10 cellular contexts compared by ENCODE assay signal in genomic region chr1:153881764-153882163, GRCh38. TPM values are rescaled to one million over a fixed set of nuclear protein-coding genes. Genes with fewer than 3 reads are reported as not detected.
DNase-seq lines count a peak whose midpoint lies in the region; ATAC-seq and TF ChIP-seq lines count a peak whose summit lies in the region.
"Had no signal": no experiment of that assay in that cellular context is flagged by ENCODE, and none has a peak within 500 bp of the region (broad histone marks: within the 10 kb centered on the region; RNA-seq: fewer than 3 reads in every experiment).

No MANE protein-coding gene starts in this region.

- no peaks in the 10 kb centered on the region for H3K23me2 ChIP-seq in H9 (ENCODE audit: insufficient read length, low read depth, low read length, poor library complexity, severe bottlenecking)

- H3K36me3 Mint-ChIP-seq in H9 (ENCODE audit: insufficient read depth in 1 of 3, low read depth in 3 of 3) = peaks cover 1 to 5% (median 2%) of the 10 kb centered on the region in 3 experiments; a peak in 3 of 7 replicates

- H4K91ac ChIP-seq in mesenchymal stem cell (ENCODE audit: low read length) (no peak overlapping the region), H9 (ENCODE audit: insufficient read length, low read depth, low read length) (no peak overlapping the region)

- H3K14ac ChIP-seq in mesenchymal stem cell (ENCODE audit: low read length in 2 of 2) (no peak overlapping the region), H9 (ENCODE audit: insufficient read depth, low read length) (no peak overlapping the region)

- no peaks in the 10 kb centered on the region for H3K9me3 ChIP-seq in BE2C
- no peaks in the 10 kb centered on the region for H3K9me3 ChIP-seq in ascending aorta
- no peaks in the 10 kb centered on the region for H3K9me3 ChIP-seq in mesenchymal stem cell (ENCODE audit: control insufficient read depth, low read length)
- no peaks in the 10 kb centered on the region for H3K9me3 ChIP-seq in gastroesophageal sphincter
- H3K9me3 ChIP-seq in H9 (ENCODE audit: control insufficient read depth, low read depth, low read length) = no peaks in the 10 kb centered on the region

- H3K18ac ChIP-seq in mesenchymal stem cell (ENCODE audit: low read depth in 1 of 2, low read length in 2 of 2) = no peak overlapping the region
- H3K18ac ChIP-seq in H9 (ENCODE audit: insufficient read length, low read depth, low read length) = no peak overlapping the region

- intact Hi-C loops in ascending aorta (cut with DNase I) = no loop called here

- peaks cover 2% of the 10 kb centered on the region; the same call in 1 of the 2 replicates for H3K36me3 ChIP-seq in BE2C
- H3K36me3 ChIP-seq in ascending aorta = no peaks in the 10 kb centered on the region
- H3K36me3 ChIP-seq in mesenchymal stem cell (ENCODE audit: control insufficient read depth in 1 of 2, insufficient read depth in 2 of 2, low read depth in 1 of 2, low read length in 2 of 2) = peaks cover 0 to 4% of the 10 kb centered on the region in 2 experiments
- H3K36me3 ChIP-seq in gastroesophageal sphincter = no peaks in the 10 kb centered on the region

- no peak for TF ChIP-seq EP300 in gastroesophageal sphincter (IDR thresholded peaks at IDR 0.05)

- peaks cover 17% of the 10 kb centered on the region for H3K4me1 ChIP-seq in BE2C
- H3K4me1 ChIP-seq in ascending aorta = peaks cover 12 to 14% of the 10 kb centered on the region in 2 donors
- H3K4me1 ChIP-seq in mesenchymal stem cell (ENCODE audit: control insufficient read depth, insufficient read depth, low read depth, low read length) = peaks cover 9% of the 10 kb centered on the region
- peaks cover 0 to 52% (median 20%) of the 10 kb centered on the region in 3 donors for H3K4me1 ChIP-seq in gastroesophageal sphincter
- H3K4me1 ChIP-seq in H9 (ENCODE audit: insufficient read depth, low read length) = no peaks in the 10 kb centered on the region

- peak overlapping the region in 1 of 2 experiments; percentile 96 for H3K23ac ChIP-seq in mesenchymal stem cell (ENCODE audit: low read length in 2 of 2)
- no peak overlapping the region for H3K23ac ChIP-seq in H9 (ENCODE audit: insufficient read length, low read depth, low read length)

- no peaks in the 10 kb centered on the region for H3K27me3 Mint-ChIP-seq in H9 (ENCODE audit: low read depth)

- peaks cover 3% of the 10 kb centered on the region; the same call in 1 of the 2 replicates for H3K79me2 ChIP-seq in H9 (ENCODE audit: insufficient read depth, low read length)

- H3K4me3 ChIP-seq in BE2C (ENCODE audit: low read depth, low read length) (peak overlapping the region; percentile 60), ascending aorta (peak overlapping the region in 1 of 2 donors; percentile 22), mesenchymal stem cell (ENCODE audit: insufficient read depth in 1 of 2, low read depth in 1 of 2, low read length in 2 of 2) (peak overlapping the region in 1 of 2 experiments; percentile 75), gastroesophageal sphincter (peak overlapping the region in 1 of 2 donors; percentile 5)

- H3K4ac ChIP-seq in mesenchymal stem cell (ENCODE audit: low read depth in 1 of 2, low read length in 2 of 2) (peak overlapping the region in 1 of 2 experiments; percentile 75), H9 (ENCODE audit: low read depth, low read length) (no peak overlapping the region)

- H3K4me1 Mint-ChIP-seq in H9 = peaks cover 0 to 3% of the 10 kb centered on the region in 2 experiments; a peak in 3 of 4 replicates

- peak overlapping the region; percentile 0 to 28 for H3K27ac ChIP-seq in ascending aorta
- no peak overlapping the region for H3K27ac ChIP-seq in mesenchymal stem cell (ENCODE audit: low read length, poor library complexity, severe bottlenecking)
- peak overlapping the region in 2 of 4 donors; percentile 35 to 53 for H3K27ac ChIP-seq in gastroesophageal sphincter
- H3K27ac ChIP-seq in H9 (ENCODE audit: insufficient read length, low read depth, low read length) = no peak overlapping the region
- H3K27ac ChIP-seq: HL-60 had no signal

- H2BK5ac ChIP-seq in mesenchymal stem cell (ENCODE audit: low read depth, low read length, poor library complexity, severe bottlenecking) (no peak overlapping the region), H9 (ENCODE audit: insufficient read length, low read length) (no peak overlapping the region)

- 82% methylated on average over 6 of the region's 9 CpGs for WGBS in mesenchymal stem cell
- 0 to 5% methylated on average over 6 to 9 of the region's 9 CpGs for WGBS in gastroesophageal sphincter (ENCODE audit: low coverage in 1 of 2), 2 donors
- 100% methylated on average over 2 of the region's 9 CpGs for WGBS in H9 (ENCODE audit: extremely low coverage, insufficient read length, low lambda C conversion rate)

- H2AK5ac ChIP-seq in mesenchymal stem cell (ENCODE audit: low read length, severe bottlenecking) (no peak overlapping the region), H9 (ENCODE audit: insufficient read length, low read length) (no peak overlapping the region)

- H3K27ac Mint-ChIP-seq in H9 = no peak overlapping the region

- peak overlapping the region in 1 of 2 experiments; percentile 66 for H2BK12ac ChIP-seq in mesenchymal stem cell (ENCODE audit: low read length in 2 of 2)
- no peak overlapping the region for H2BK12ac ChIP-seq in H9 (ENCODE audit: insufficient read length, low read depth, low read length)

- no peak overlapping the region for H3K4me3 Mint-ChIP-seq in H9

- H2BK15ac ChIP-seq in mesenchymal stem cell (ENCODE audit: low read depth, poor library complexity, severe bottlenecking) (peak overlapping the region; percentile 69), H9 (ENCODE audit: low read depth, low read length) (no peak overlapping the region)

- H2BK20ac ChIP-seq in H9 (ENCODE audit: low read depth, low read length, poor library complexity, severe bottlenecking) = no peak overlapping the region

- TF ChIP-seq CTCF in BE2C (IDR thresholded peaks at IDR 0.05; ENCODE audit: low read depth, low read length) (no peak), ascending aorta (IDR thresholded peaks at IDR 0.05) (no peak), gastroesophageal sphincter (IDR thresholded peaks at IDR 0.05) (no peak), H9 (conservative IDR thresholded peaks at IDR 0.05) (no peak)

- H2BK120ac ChIP-seq in mesenchymal stem cell (ENCODE audit: low read depth, low read length) = no peak overlapping the region
- no peak overlapping the region for H2BK120ac ChIP-seq in H9 (ENCODE audit: low read depth, low read length, poor library complexity, severe bottlenecking)

- H4K20me1 ChIP-seq in H9 (ENCODE audit: control insufficient read depth, insufficient read depth, insufficient read length) = no peaks in the 10 kb centered on the region

- no peaks in the 10 kb centered on the region for H3K27me3 ChIP-seq in BE2C
- no peaks in the 10 kb centered on the region for H3K27me3 ChIP-seq in ascending aorta
- no peaks in the 10 kb centered on the region for H3K27me3 ChIP-seq in mesenchymal stem cell (ENCODE audit: control insufficient read depth in 1 of 2, insufficient read depth in 1 of 2, low read length in 2 of 2)
- no peaks in the 10 kb centered on the region for H3K27me3 ChIP-seq in gastroesophageal sphincter
- no peaks in the 10 kb centered on the region for H3K27me3 ChIP-seq in H9 (ENCODE audit: insufficient read depth, low read length)

- H2AFZ ChIP-seq in mesenchymal stem cell (ENCODE audit: low read depth, low read length) (no peak overlapping the region), H9 (ENCODE audit: low read length) (no peak overlapping the region)

- H4K8ac ChIP-seq in mesenchymal stem cell (ENCODE audit: low read length) = peak overlapping the region; percentile 41
- no peak overlapping the region for H4K8ac ChIP-seq in H9 (replicated peaks; ENCODE audit: insufficient read length, low read depth, low read length)

- H3T11ph ChIP-seq in H9 (ENCODE audit: low read length) = no peak overlapping the region

- H3K9me3 Mint-ChIP-seq in H9 = no peaks in the 10 kb centered on the region

- H3K56ac ChIP-seq in H9 (ENCODE audit: insufficient read length, low read depth, low read length) = no peak overlapping the region

- H3K4me2 ChIP-seq in mesenchymal stem cell (ENCODE audit: low read length, poor library complexity, severe bottlenecking) (no peak overlapping the region), H9 (ENCODE audit: insufficient read depth, insufficient read length, low read length) (no peak overlapping the region)

- no peak overlapping the region for H4K5ac ChIP-seq in H9 (ENCODE audit: insufficient read length, low read depth, low read length)

- H3K9ac ChIP-seq in mesenchymal stem cell (ENCODE audit: low read length) (peak overlapping the region; percentile 90), H9 (ENCODE audit: extremely low read depth, insufficient read length, low read length) (no peak overlapping the region)

- peaks cover 9% of the 10 kb centered on the region for H3K79me1 ChIP-seq in mesenchymal stem cell (replicated peaks; ENCODE audit: low read length, poor library complexity, severe bottlenecking)
- H3K79me1 ChIP-seq in H9 (ENCODE audit: insufficient read depth, low read depth, low read length, poor library complexity, severe bottlenecking) = peaks cover 3% of the 10 kb centered on the region

- peak; percentile 66 for DNase-seq in BE2C
- peak; percentile 71 for DNase-seq in NCI-H146 treated with DMSO at 0.1 percent for 48 hours (lab: John Stamatoyannopoulos, UW; ENCODE audit: unreplicated experiment)
- no peak for DNase-seq in ascending aorta (ENCODE audit: low spot score in 2 of 2)
- no peak for DNase-seq in mesenchymal stem cell
- DNase-seq in HUDEP-2 (lab: John Stamatoyannopoulos, UW; ENCODE audit: unreplicated experiment in 76 of 76) = no peak
- DNase-seq in H9 = no peak
- DNase-seq: left colon had no signal

- no peak for TF ChIP-seq POLR2A in gastroesophageal sphincter (IDR thresholded peaks at IDR 0.05)

- ATAC-seq in gastroesophageal sphincter = no peak
- ATAC-seq in GM19351 (IDR thresholded peaks at IDR 0.05; ENCODE audit: unreplicated experiment) = no peak

RNA-seq across cellular contexts. Expression of gene GATAD2B, which starts 41.0 kb away (rescaled TPM):
- polyA plus RNA-seq in BE2C (2012; ENCODE audit: insufficient read depth, insufficient read length, low read depth) = 15.1 TPM
- total RNA-seq in ascending aorta = 9.5 TPM
- polyA plus RNA-seq in mesenchymal stem cell (2013, experiment 1 of 2) = 15.0 TPM
- polyA plus RNA-seq in mesenchymal stem cell (2013, experiment 2 of 2) = 14.1 TPM
- 10 to 100 TPM; 18.4 to 30.8 (median 23.8) TPM for total RNA-seq in gastroesophageal sphincter
- 37.0 and 44.1 TPM in 2 replicates for total RNA-seq in H9 (2021)

Comparison
In these comparisons a context has a peak if more than half of its experiments do, and no peak if none do; other contexts are left out.
1. DNase-seq: peak in BE2C (single experiment) and NCI-H146 treated with DMSO at 0.1 percent for 48 hours (single experiment); none in ascending aorta (0 of 2), mesenchymal stem cell (single experiment), HUDEP-2 (0 of 76) and H9 (single experiment).
2. H3K27ac ChIP-seq: peak in ascending aorta (2 of 2); none in mesenchymal stem cell (single experiment) and H9 (single experiment).